ENCODE assay signal across 8 cellular contexts in the genomic region with DNA sequence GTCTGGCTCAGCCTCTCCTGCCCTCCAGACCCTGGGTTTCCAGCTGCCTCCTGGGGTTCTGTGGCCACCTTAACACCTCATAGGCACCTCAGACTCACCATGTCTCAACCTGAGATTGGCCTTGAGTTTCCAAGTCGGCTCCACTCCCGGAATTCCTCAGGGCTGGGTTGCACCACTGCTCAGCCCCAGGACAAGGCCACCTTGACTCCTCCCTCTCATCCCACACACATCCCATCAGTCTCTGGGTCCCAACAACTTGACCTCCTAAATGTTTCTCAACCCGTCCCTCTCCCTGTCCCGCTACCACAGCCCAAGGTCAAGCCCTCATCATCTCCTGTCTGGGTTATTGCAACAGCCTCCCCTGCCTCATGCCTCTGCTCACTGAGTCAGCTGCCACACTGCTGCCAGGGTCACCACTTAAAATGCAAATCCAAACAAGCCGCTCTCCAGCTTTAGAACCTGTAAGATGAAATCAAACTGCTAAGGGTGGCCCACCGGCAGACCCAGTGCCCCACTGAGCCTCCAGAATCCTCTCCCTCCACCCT.
A peak's percentile ranks its signal among the peaks of the same experiment; 100 is the strongest.
DNase-seq lines count a peak whose midpoint lies in the region; ATAC-seq and TF ChIP-seq lines count a peak whose summit lies in the region.

No MANE protein-coding gene starts in this region.

- H3K9ac ChIP-seq in GM23248: peak overlapping the region; percentile 61

- intact Hi-C loops in gastrocnemius medialis (cut with DNase I; ENCODE audit: low total_unique reads): no loop called here

- H4K20me1 ChIP-seq in GM23248 (ENCODE audit: insufficient read depth): no peaks in the 10 kb centered on the region

- no peaks in the 10 kb centered on the region for H3K9me2 ChIP-seq in GM23248 (ENCODE audit: insufficient read depth)

- no peak for TF ChIP-seq CTCF in gastrocnemius medialis (IDR thresholded peaks at IDR 0.05 in 4 of 5, conservative IDR thresholded peaks at IDR 0.05 in 1 of 5)

- in situ Hi-C loops in GM23248 (cut with MboI) (no loop called here), gastrocnemius medialis (cut with MboI; ENCODE audit: low sequenced_read_pairs in 4 of 4) (no loop called here)

- H3F3A ChIP-seq in GM23248 (ENCODE audit: insufficient read depth): peaks cover 30% of the 10 kb centered on the region

- DNase-seq in GM23248 (peak; percentile 92), RKO (ENCODE audit: low spot score) (peak; percentile 8), fibroblast of peridontal ligament (ENCODE audit: extremely low read depth) (peak; percentile 78), gastrocnemius medialis (peak; percentile 41 to 83), NCI-H128 (lab: John Stamatoyannopoulos, UW; ENCODE audit: unreplicated experiment) (no peak)
- no peak for DNase-seq in activated CD8-positive, alpha-beta memory T cell treated with anti-CD3 and anti-CD28 coated beads, Interleukin-2, amount 50 U/mL, for 48 hours

- WGBS in GM23248 (ENCODE audit: low coverage in 1 of 2, low lambda C conversion rate in 2 of 2, missing lambda C conversion rate in 2 of 2), 2 experiments: 26% methylated on average over 6 of the region's 6 CpGs

- H2AFZ ChIP-seq in GM23248: 0 out of 2 replicates have a peak overlapping the region, but pooled peaks have one; percentile 4

- H3K27me3 ChIP-seq in GM23248 (replicated peaks; ENCODE audit: insufficient read depth) (no peaks in the 10 kb centered on the region), gastrocnemius medialis (no peaks in the 10 kb centered on the region)

- ATAC-seq in gastrocnemius medialis: peak in 1 of 2 donors; percentile 13
- no peak for ATAC-seq in GM19397 (IDR thresholded peaks at IDR 0.05; ENCODE audit: unreplicated experiment)
- ATAC-seq in GM18861 (IDR thresholded peaks at IDR 0.05; ENCODE audit: unreplicated experiment): no peak

- peak overlapping the region; percentile 51 for H3K4me2 ChIP-seq in GM23248 (ENCODE audit: unreplicated experiment)

- H3K9me3 ChIP-seq in GM23248 (ENCODE audit: low read depth): no peaks in the 10 kb centered on the region
- H3K9me3 ChIP-seq in gastrocnemius medialis: no peaks in the 10 kb centered on the region

- peak overlapping the region; percentile 88 for H3K27ac ChIP-seq in GM23248
- H3K27ac ChIP-seq in gastrocnemius medialis: peak overlapping the region in 2 of 4 donors; percentile 36 to 44

- no peaks in the 10 kb centered on the region for H3K79me2 ChIP-seq in GM23248 (ENCODE audit: insufficient read depth)

- peaks cover 39% of the 10 kb centered on the region for H3K4me1 ChIP-seq in GM23248 (ENCODE audit: insufficient read depth)
- H3K4me1 ChIP-seq in gastrocnemius medialis: peaks cover 19 to 27% of the 10 kb centered on the region in 2 donors

- H3K36me3 ChIP-seq in GM23248 (ENCODE audit: low read depth) (no peaks in the 10 kb centered on the region), gastrocnemius medialis (no peaks in the 10 kb centered on the region)

- peak overlapping the region; percentile 18 for H3K4me3 ChIP-seq in GM23248
- H3K4me3 ChIP-seq in gastrocnemius medialis: no peak overlapping the region

- no peak for TF ChIP-seq POLR2A in gastrocnemius medialis (IDR thresholded peaks at IDR 0.05)

Comparison
In these comparisons a context has a peak if more than half of its experiments do, and no peak if none do; other contexts are left out.
1. DNase-seq: peak in GM23248 (single experiment), RKO (single experiment), fibroblast of peridontal ligament (single experiment) and gastrocnemius medialis (2 of 2); none in activated CD8-positive, alpha-beta memory T cell treated with anti-CD3 and anti-CD28 coated beads, Interleukin-2, amount 50 U/mL, for 48 hours (single experiment) and NCI-H128 (single experiment).